ENCODE assay signal across 6 cellular contexts in genomic region chr16:74394131-74394530, GRCh38. TPM values are rescaled to one million over a fixed set of nuclear protein-coding genes. Genes with fewer than 3 reads are reported as not detected.
"Had no signal": no experiment of that assay in that cellular context is flagged by ENCODE, and none has a peak within 500 bp of the region (broad histone marks: within the 10 kb centered on the region; RNA-seq: fewer than 3 reads in every experiment).

No MANE protein-coding gene starts in this region.

RNA-seq across cellular contexts. Expression of gene NPIPB15, which starts 18.0 kb away (rescaled TPM):
- total RNA-seq: occipital lobe had no signal
- polyA plus RNA-seq: neural cell had no signal

RNA-seq across cellular contexts. Expression of gene CLEC18B, which starts 27.1 kb away (rescaled TPM):
- total RNA-seq: pulmonary artery endothelial cell, right atrium auricular region, urinary bladder had no signal
- polyA plus RNA-seq: naive thymus-derived CD4-positive, alpha-beta T cell had no signal
